Comparison of ENCODE assay signal across 8 cellular contexts in the genomic region with DNA sequence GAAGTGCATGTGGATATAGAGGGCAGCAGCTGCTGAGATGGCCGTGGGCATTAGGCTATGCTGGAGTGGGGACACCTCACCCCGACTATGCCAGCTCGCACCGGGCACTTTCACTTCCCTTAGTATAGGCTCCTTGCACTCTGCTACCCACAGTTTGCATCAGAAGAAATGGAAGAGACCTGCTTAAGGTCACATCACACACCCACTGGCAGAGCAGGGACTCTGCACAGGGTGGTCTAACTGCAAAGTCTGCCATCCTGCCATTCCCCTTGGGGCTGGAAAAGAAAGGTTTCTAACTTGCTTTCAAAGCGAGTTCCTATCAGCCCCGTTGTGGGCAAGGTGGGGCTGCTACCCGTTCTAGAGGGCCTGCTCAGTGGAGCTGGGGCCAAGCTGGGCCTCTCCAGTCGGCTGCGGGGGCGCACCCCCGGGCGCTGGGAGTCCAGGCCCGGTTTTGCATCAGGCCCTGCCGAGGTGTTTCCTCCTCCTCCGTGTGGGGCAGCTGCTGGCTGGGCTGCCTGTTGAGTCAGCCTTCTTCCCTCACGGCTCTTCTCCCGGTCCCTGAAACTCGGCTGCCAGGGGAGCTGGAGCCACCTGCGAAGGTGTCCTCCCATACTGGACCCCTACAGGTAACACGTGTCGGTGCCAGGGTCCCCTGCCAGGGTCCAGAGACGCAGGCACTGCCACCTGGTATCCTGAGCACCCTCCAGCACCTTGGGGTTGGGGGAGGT. TPM values are rescaled to one million over a fixed set of nuclear protein-coding genes. Genes with fewer than 3 reads are reported as not detected.
DNase-seq lines count a peak whose midpoint lies in the region; ATAC-seq and TF ChIP-seq lines count a peak whose summit lies in the region.

A gene with protein sequence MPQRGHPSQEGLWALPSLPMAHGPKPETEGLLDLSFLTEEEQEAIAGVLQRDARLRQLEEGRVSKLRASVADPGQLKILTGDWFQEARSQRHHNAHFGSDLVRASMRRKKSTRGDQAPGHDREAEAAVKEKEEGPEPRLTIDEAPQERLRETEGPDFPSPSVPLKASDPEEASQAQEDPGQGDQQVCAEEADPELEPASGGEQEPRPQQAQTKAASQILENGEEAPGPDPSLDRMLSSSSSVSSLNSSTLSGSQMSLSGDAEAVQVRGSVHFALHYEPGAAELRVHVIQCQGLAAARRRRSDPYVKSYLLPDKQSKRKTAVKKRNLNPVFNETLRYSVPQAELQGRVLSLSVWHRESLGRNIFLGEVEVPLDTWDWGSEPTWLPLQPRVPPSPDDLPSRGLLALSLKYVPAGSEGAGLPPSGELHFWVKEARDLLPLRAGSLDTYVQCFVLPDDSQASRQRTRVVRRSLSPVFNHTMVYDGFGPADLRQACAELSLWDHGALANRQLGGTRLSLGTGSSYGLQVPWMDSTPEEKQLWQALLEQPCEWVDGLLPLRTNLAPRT (plus strand): TSS at position 498 of the 728 bp plus-strand sequence. CDS start 3,313 bp downstream, outside the sequence.

- no peaks in the 10 kb centered on the region for H3K36me3 ChIP-seq in Caco-2 (ENCODE audit: control insufficient read depth, insufficient read depth, low read length)

- H3K4me3 Mint-ChIP-seq in Caco-2 (ENCODE audit: unreplicated experiment) = peak within 1 kb of the TSS; percentile 71

- POLR2A ChIA-PET in Caco-2 (lab: Charles Lee) = no interaction called here

- no peaks in the 10 kb centered on the region for H3K27me3 ChIP-seq in Caco-2 (replicated peaks; ENCODE audit: control insufficient read depth, insufficient read depth, low read length)

- peak; percentile 56 to 60 for DNase-seq in Caco-2
- peak; percentile 72 for DNase-seq in NCI-H1105 treated with DMSO at 0.1 percent for 48 hours (lab: John Stamatoyannopoulos, UW)
- peak; percentile 22 to 85 (median 46) for DNase-seq in T-helper 2 cell
- peak; percentile 24 for DNase-seq in astrocyte of the cerebellum (ENCODE audit: low read depth)
- peak; percentile 84 for DNase-seq in iPS-NIHi7 (ENCODE audit: extremely low spot score)
- peak; percentile 48 to 49 for DNase-seq in stimulated activated CD4-positive, alpha-beta T cell treated with anti-CD3 and anti-CD28 coated beads, Interleukin-4, amount 100 ng/mL, for 4 hours

- intact Hi-C loops in Caco-2 (cut with micrococcal nuclease; ENCODE audit: unreplicated experiment) = no loop called here

- H3K4me1 Mint-ChIP-seq in Caco-2 (ENCODE audit: low read depth, unreplicated experiment) = peaks cover 22% of the 10 kb centered on the region

- no peaks in the 10 kb centered on the region for H3K9me3 ChIP-seq in Caco-2

- H3K36me3 Mint-ChIP-seq in Caco-2 (ENCODE audit: insufficient read depth, unreplicated experiment) = peaks cover 24% of the 10 kb centered on the region

- in situ Hi-C loops in astrocyte of the cerebellum (cut with HindIII; ENCODE audit: low sequenced_read_pairs) = no loop called here

- peaks cover 21% of the 10 kb centered on the region for H3K4me1 ChIP-seq in Caco-2

- CTCF ChIA-PET in Caco-2 (lab: Charles Lee) = interaction anchor here (0.6 to 1.0 kb wide), 3 partner anchors 12 to 25 kb away, joined by 3 read pairs; no protein-coding TSS in a partner anchor

- H3K4me3 ChIP-seq in Caco-2 (ENCODE audit: low read depth, low read length) (peak within 1 kb of the TSS; percentile 41), astrocyte of the cerebellum (ENCODE audit: low read depth, low read length) (no peak within 1 kb of the TSS)

- no TSS peak for BruUV-seq in Caco-2 (replicated peaks; lab: Mats Ljungman, UMichigan)

- ATAC-seq in GM21529 (IDR thresholded peaks at IDR 0.05; ENCODE audit: unreplicated experiment) (peak; percentile 49), HG03565 (IDR thresholded peaks at IDR 0.05; ENCODE audit: unreplicated experiment) (no peak)

- no peaks in the 10 kb centered on the region for H3K27me3 Mint-ChIP-seq in Caco-2 (ENCODE audit: insufficient read depth, unreplicated experiment)

- no peaks in the 10 kb centered on the region for H3K9me3 Mint-ChIP-seq in Caco-2 (ENCODE audit: unreplicated experiment)

- TF ChIP-seq CTCF in Caco-2 (IDR thresholded peaks at IDR 0.05; ENCODE audit: insufficient read depth in 1 of 2, low read depth in 1 of 2, low read length in 1 of 2, severe bottlenecking in 1 of 2, unreplicated experiment in 1 of 2) (no peak), astrocyte of the cerebellum (IDR thresholded peaks at IDR 0.05; ENCODE audit: low read depth, low read length, missing control alignments) (no peak)

- peak within 1 kb of the TSS; percentile 76 for H3K27ac Mint-ChIP-seq in Caco-2 (ENCODE audit: unreplicated experiment)

RNA-seq across cellular contexts. Expression of the gene that starts here (rescaled TPM):
- 11.0 and 11.2 TPM in 2 replicates for total RNA-seq in Caco-2 (2022)

Comparison
In these comparisons a context has a peak if more than half of its experiments do, and no peak if none do; other contexts are left out.
1. DNase-seq: peak in every context shown above with its lines; median percentile 84 in iPS-NIHi7; 72 in NCI-H1105 treated with DMSO at 0.1 percent for 48 hours; 58 in Caco-2; 48 in stimulated activated CD4-positive, alpha-beta T cell treated with anti-CD3 and anti-CD28 coated beads, Interleukin-4, amount 100 ng/mL, for 4 hours; 46 in T-helper 2 cell; 24 in astrocyte of the cerebellum.